ENCODE assay signal across 8 cellular contexts in genomic region chr2:60530660-60531276, GRCh38. TPM values are rescaled to one million over a fixed set of nuclear protein-coding genes. Genes with fewer than 3 reads are reported as not detected.
DNase-seq lines count a peak whose midpoint lies in the region; ATAC-seq, FAIRE-seq and TF ChIP-seq lines count a peak whose summit lies in the region.

No MANE protein-coding gene starts in this region.

- 85% methylated on average over 12 of the region's 12 CpGs for WGBS in GM12878 (ENCODE audit: insufficient coverage, insufficient replicate concordance, low lambda C conversion rate, missing lambda C conversion rate)

- no peaks in the 10 kb centered on the region for H3F3A ChIP-seq in neural progenitor cell (ENCODE audit: low read depth)

- peak; percentile 51 for ATAC-seq in GM18502 (IDR thresholded peaks at IDR 0.05; ENCODE audit: poor library complexity, unreplicated experiment)
- ATAC-seq in HG02938 (IDR thresholded peaks at IDR 0.05; ENCODE audit: unreplicated experiment): peak; percentile 66
- peak; percentile 74 for ATAC-seq in GM12878
- no peak for ATAC-seq in activated T-cell treated with anti-CD3 and anti-CD28 coated beads, Interleukin-2, amount 50 U/mL, for 72 hours (replicated peaks in 1 of 2)

- TF ChIP-seq POLR2A in GM12878 (IDR thresholded peaks at IDR 0.05; ENCODE audit: low read depth, low read length): no peak

- H3K79me2 ChIP-seq in GM12878 (ENCODE audit: control insufficient read depth, insufficient read depth, low read length) (peaks cover 84% of the 10 kb centered on the region), neural progenitor cell (ENCODE audit: low read depth) (peaks cover 23% of the 10 kb centered on the region)

- POLR2A ChIA-PET in GM12878 (lab: Charles Lee): no interaction called here

- peaks cover 3% of the 10 kb centered on the region for H3K36me3 Mint-ChIP-seq in neural progenitor cell
- H3K36me3 Mint-ChIP-seq in activated T-cell treated with anti-CD3 and anti-CD28 coated beads, Interleukin-2, amount 50 U/mL, for 72 hours (ENCODE audit: insufficient read depth in 2 of 2): no peaks in the 10 kb centered on the region

- CTCF ChIA-PET in GM12878 (lab: Yijun Ruan, JAX): interaction anchor here (0.6 kb wide), 1 partner anchor 61 kb away, joined by 4 read pairs; no protein-coding TSS in a partner anchor

- H3K27me3 ChIP-seq in GM12878 (replicated peaks in 1 of 2; ENCODE audit: control insufficient read depth in 2 of 2, insufficient read depth in 2 of 2, low read length in 1 of 2) (peaks cover 0 to 3% of the 10 kb centered on the region in 2 experiments; a peak in 2 of 4 replicates), neural progenitor cell (no peaks in the 10 kb centered on the region)

- TF ChIP-seq CTCF in GM12878 (IDR thresholded peaks at IDR 0.05 in 2 of 3, conservative IDR thresholded peaks at IDR 0.05 in 1 of 3; ENCODE audit: control insufficient read depth in 2 of 3, extremely low read depth in 1 of 3, insufficient read depth in 1 of 3, low read depth in 3 of 3, low read length in 3 of 3): no peak
- no peak for TF ChIP-seq CTCF in neural progenitor cell (IDR thresholded peaks at IDR 0.05)

- in situ Hi-C loops in GM12878 (cut with MboI): no loop called here

- FAIRE-seq in GM12878 (lab: Jason Lieb, UNC): no peak

- H3K4me1 Mint-ChIP-seq in neural progenitor cell: peaks cover 59% of the 10 kb centered on the region
- H3K4me1 Mint-ChIP-seq in activated T-cell treated with anti-CD3 and anti-CD28 coated beads, Interleukin-2, amount 50 U/mL, for 72 hours (ENCODE audit: low read depth): peaks cover 12% of the 10 kb centered on the region

- H3K27me3 Mint-ChIP-seq in neural progenitor cell (ENCODE audit: insufficient read depth, low read depth): peaks cover 7% of the 10 kb centered on the region
- peaks cover 57% of the 10 kb centered on the region for H3K27me3 Mint-ChIP-seq in activated T-cell treated with anti-CD3 and anti-CD28 coated beads, Interleukin-2, amount 50 U/mL, for 72 hours (ENCODE audit: low read depth)

- BruUV-seq in GM12878 (replicated peaks; lab: Mats Ljungman, UMichigan): no TSS peak

- no peak for TF ChIP-seq RAD21 in GM12878 (IDR thresholded peaks at IDR 0.05; ENCODE audit: insufficient read depth, low read depth, low read length)

- H3K4me2 ChIP-seq in GM12878 (ENCODE audit: control insufficient read depth, insufficient read depth) (peak overlapping the region; percentile 78), neural progenitor cell (peak overlapping the region; percentile 52)

- no peaks in the 10 kb centered on the region for H3K9me3 ChIP-seq in GM12878 (replicated peaks; ENCODE audit: control insufficient read depth, insufficient read depth, low read length)
- no peaks in the 10 kb centered on the region for H3K9me3 ChIP-seq in neural progenitor cell (ENCODE audit: low read depth)

- SMC1A ChIA-PET in GM12878 (lab: Charles Lee; ENCODE audit: uncharacterized antibody, unreplicated experiment): interaction anchor here (1.1 kb wide), 1 partner anchor 32 kb away, joined by 3 read pairs; no protein-coding TSS in a partner anchor

- peaks cover 22% of the 10 kb centered on the region for H3K4me1 ChIP-seq in GM12878 (ENCODE audit: control insufficient read depth, insufficient read depth, low read length)
- H3K4me1 ChIP-seq in neural progenitor cell: peaks cover 45% of the 10 kb centered on the region

- H3K9me3 Mint-ChIP-seq in neural progenitor cell: no peaks in the 10 kb centered on the region
- no peaks in the 10 kb centered on the region for H3K9me3 Mint-ChIP-seq in activated T-cell treated with anti-CD3 and anti-CD28 coated beads, Interleukin-2, amount 50 U/mL, for 72 hours

- intact Hi-C loops in GM12878 (cut with micrococcal nuclease; ENCODE audit: unreplicated experiment): no loop called here

- no peak overlapping the region for H3K27ac Mint-ChIP-seq in neural progenitor cell
- H3K27ac Mint-ChIP-seq in activated T-cell treated with anti-CD3 and anti-CD28 coated beads, Interleukin-2, amount 50 U/mL, for 72 hours: no peak overlapping the region

- RAD21 ChIA-PET in GM12878 (lab: Charles Lee; ENCODE audit: unreplicated experiment): interaction anchor here (0.6 to 1.3 kb wide), 2 partner anchors 26 to 84 kb away, joined by 3 read pairs; no protein-coding TSS in a partner anchor

- H3K9ac ChIP-seq in GM12878 (ENCODE audit: control insufficient read depth, insufficient read depth, low read length) (peak overlapping the region; percentile 24), neural progenitor cell (no peak overlapping the region)

- H3K4me3 ChIP-seq in GM12878 (peak overlapping the region; percentile 49), neural progenitor cell (no peak overlapping the region)

- peak overlapping the region; percentile 41 for H3K4me3 Mint-ChIP-seq in neural progenitor cell
- H3K4me3 Mint-ChIP-seq in activated T-cell treated with anti-CD3 and anti-CD28 coated beads, Interleukin-2, amount 50 U/mL, for 72 hours: no peak overlapping the region

- DNase-seq in NCI-H2029 treated with DMSO at 0.1 percent for 48 hours (lab: John Stamatoyannopoulos, UW) (peak; percentile 68), GM12878 (ENCODE audit: low read depth, low spot score) (no peak), neural progenitor cell (ENCODE audit: low spot score) (no peak), putamen (ENCODE audit: low spot score) (no peak), ecto neural progenitor cell (ENCODE audit: low spot score) (no peak)
- no peak for DNase-seq in activated T-cell treated with anti-CD3 and anti-CD28 coated beads, Interleukin-2, amount 50 U/mL, for 72 hours

- H3K27ac ChIP-seq in GM12878 (ENCODE audit: control insufficient read depth, insufficient read depth) (peak overlapping the region; percentile 41), neural progenitor cell (no peak overlapping the region)

- no peak for TF ChIP-seq EP300 in GM12878 (IDR thresholded peaks at IDR 0.05; ENCODE audit: borderline replicate concordance in 1 of 2, control insufficient read depth in 1 of 2, low read depth in 2 of 2, low read length in 2 of 2)

- H2AFZ ChIP-seq in GM12878 (ENCODE audit: control insufficient read depth, low read depth, low read length): no peak overlapping the region
- no peak overlapping the region for H2AFZ ChIP-seq in neural progenitor cell (replicated peaks)

- H4K20me1 ChIP-seq in GM12878 (ENCODE audit: control insufficient read depth, insufficient read depth) (no peaks in the 10 kb centered on the region), neural progenitor cell (ENCODE audit: low read depth) (no peaks in the 10 kb centered on the region)

- H3K36me3 ChIP-seq in GM12878 (ENCODE audit: control insufficient read depth in 2 of 2, insufficient read depth in 2 of 2, low read length in 1 of 2) (no peaks in the 10 kb centered on the region; a peak in 1 of 4 replicates), neural progenitor cell (no peaks in the 10 kb centered on the region)

TF ChIP-seq in GM12878, 131 proteins besides CTCF, POLR2A, EP300 and RAD21 (continues in another document):
- no peak for TF ChIP-seq PKNOX1 (IDR thresholded peaks at IDR 0.05)
- peak; percentile 87 for TF ChIP-seq SMAD1 (IDR thresholded peaks at IDR 0.05; ENCODE audit: low read depth, partially characterized antibody)
- TF ChIP-seq HDAC2 (IDR thresholded peaks at IDR 0.05): no peak
- TF ChIP-seq GABPA (IDR thresholded peaks at IDR 0.05; ENCODE audit: low read depth): no peak
- no peak for TF ChIP-seq LARP7 (IDR thresholded peaks at IDR 0.05)
- TF ChIP-seq PBX3 (IDR thresholded peaks at IDR 0.05; ENCODE audit: insufficient replicate concordance, low read depth, low read length): no peak
- no peak for TF ChIP-seq RAD51 (IDR thresholded peaks at IDR 0.05)

RNA-seq across cellular contexts. Expression of gene BCL11A, which starts 22.7 kb away (rescaled TPM):
- total RNA-seq in GM12878 (2013; cell fraction: nucleolus; rRNA removed): 2.6 and 3.2 TPM in 2 replicates
- total RNA-seq in GM12878 (2014; rRNA removed) (12.6 and 13.2 TPM in 2 replicates), GM12878 (2014; rRNA removed; fragmentation: Illumina TruSeq; extraction: Trizol) (9.4 and 11.1 TPM in 2 replicates), GM12878 (2021) (22.7 and 26.6 TPM in 2 replicates), neural progenitor cell (ENCODE audit: low replicate concordance) (0.67 and 1.0 TPM in 2 replicates)
- 13.7 TPM for polyA plus RNA-seq in GM12878 (2011; ENCODE audit: low read depth)
- polyA plus RNA-seq in GM12878 (2011; rRNA removed) (not detected in 2 replicates), GM12878 (2014; fragmentation: Illumina TruSeq; extraction: Trizol) (10.7 and 11.1 TPM in 2 replicates), GM12878 (2014; fragmentation: Nextera tagmentation; extraction: Ambion mirVana) (10 to 100 TPM in 1 of 2 experiments, 1 to 10 TPM in 1; 9.0 to 11.2 TPM), GM12878 (2014; rRNA removed) (7.5 and 8.1 TPM in 2 replicates), GM12878 (2016; fragmentation: Nextera tagmentation; extraction: Ambion mirVana) (1 to 10 TPM; 8.4 to 9.9 TPM)
- not detected in 2 replicates for polyA plus RNA-seq in GM12878 (2011; cell fraction: cytosol; rRNA removed)
- polyA plus RNA-seq in GM12878 (2011; cell fraction: nucleus; rRNA removed): not detected in 2 replicates
- 21.4 TPM in 2 replicates for polyA plus RNA-seq in GM12878 (2012)
- not detected in 2 replicates for polyA minus RNA-seq in GM12878 (2011; rRNA and poly(A)+ RNA removed)
- polyA minus RNA-seq in GM12878 (2011; cell fraction: cytosol; rRNA and poly(A)+ RNA removed): not detected in 2 replicates
- not detected in 2 replicates for polyA minus RNA-seq in GM12878 (2011; cell fraction: nucleus; rRNA and poly(A)+ RNA removed)
- total RNA-seq in activated T-cell treated with anti-CD3 and anti-CD28 coated beads, Interleukin-2, amount 50 U/mL, for 72 hours: 1 to 10 TPM in 1 of 2 donors, under 1 TPM in 1; 1.00 to 1.2 TPM

Comparison
In these comparisons a context has a peak if more than half of its experiments do, and no peak if none do; other contexts are left out.
1. ATAC-seq: peak in GM18502 (single experiment), HG02938 (single experiment) and GM12878 (single experiment); none in activated T-cell treated with anti-CD3 and anti-CD28 coated beads, Interleukin-2, amount 50 U/mL, for 72 hours (0 of 2).